Comparison of ENCODE assay signal across 26 cellular contexts in genomic region chr6:6452002-6452401, GRCh38.
"Had no signal": no experiment of that assay in that cellular context is flagged by ENCODE, and none has a peak within 500 bp of the region (broad histone marks: within the 10 kb centered on the region; RNA-seq: fewer than 3 reads in every experiment).

No MANE protein-coding gene starts in this region.

- H3K9ac ChIP-seq: KMS-11 had no signal

- H3K27ac Mint-ChIP-seq: activated CD8-positive, alpha-beta memory T cell treated with anti-CD3 and anti-CD28 coated beads, Interleukin-2, amount 10 ng/mL, durations not matched to agents 7 days and 5 days; activated naive CD4-positive, alpha-beta T cell treated with anti-CD3 and anti-CD28 coated beads, Interleukin-2, amount 50 U/mL, for 72 hours; activated naive CD8-positive, alpha-beta T cell treated with anti-CD3 and anti-CD28 coated beads, Interleukin-2, amount 50 U/mL, for 24 hours; activated T-cell treated with anti-CD3 and anti-CD28 coated beads, Interleukin-2, amount 50 U/mL, for 24 hours; activated T-helper 1 cell treated with anti-CD3 and anti-CD28 coated beads, Interleukin-12 subunit alpha, Interleukin-12 subunit beta, Interleukin-2, Interleukin-4 antibody, amounts not matched to agents 30 ng/mL and 10 ng/mL and 1 ng/mL, durations not matched to agents 14 hours and 24 hours and 36 hours; T-helper 17 cell; WTC11 had no signal

- H3K4me3 Mint-ChIP-seq: activated CD8-positive, alpha-beta memory T cell treated with anti-CD3 and anti-CD28 coated beads, Interleukin-2, amount 10 ng/mL, durations not matched to agents 7 days and 5 days; activated naive CD8-positive, alpha-beta T cell treated with anti-CD3 and anti-CD28 coated beads, Interleukin-2, amount 50 U/mL, for 24 hours; activated T-cell treated with anti-CD3 and anti-CD28 coated beads, Interleukin-2, amount 50 U/mL, for 24 hours; activated T-helper 1 cell treated with anti-CD3 and anti-CD28 coated beads, Interleukin-12 subunit alpha, Interleukin-12 subunit beta, Interleukin-2, Interleukin-4 antibody, amounts not matched to agents 30 ng/mL and 10 ng/mL and 1 ng/mL, durations not matched to agents 14 hours and 24 hours and 36 hours; T-helper 17 cell; WTC11 had no signal

- H3K27me3 ChIP-seq: brain microvascular endothelial cell had no signal

- H3K27ac ChIP-seq: brain microvascular endothelial cell, KMS-11 had no signal

- H3K36me3 Mint-ChIP-seq: activated CD8-positive, alpha-beta memory T cell treated with anti-CD3 and anti-CD28 coated beads, Interleukin-2, amount 10 ng/mL, durations not matched to agents 7 days and 5 days; activated naive CD4-positive, alpha-beta T cell treated with anti-CD3 and anti-CD28 coated beads, Interleukin-2, amount 50 U/mL, for 72 hours; WTC11 had no signal

- DNase-seq: activated CD4-positive, alpha-beta T cell treated with anti-CD3 and anti-CD28 coated beads for 48 hours; activated CD4-positive, alpha-beta T cell treated with anti-CD3 and anti-CD28 coated beads, Interleukin-2, amount 50 U/mL, for 4 hours; activated CD4-positive, CD25-positive, alpha-beta regulatory T cell treated with anti-CD3 and anti-CD28 coated beads, Interleukin-2, amount 50 U/mL, for 72 hours; activated CD8-positive, alpha-beta memory T cell treated with anti-CD3 and anti-CD28 coated beads, Interleukin-2, amount 10 ng/mL, durations not matched to agents 7 days and 5 days; activated effector memory CD4-positive, alpha-beta T cell treated with anti-CD3 and anti-CD28 coated beads, Interleukin-2, amount 50 U/mL, for 16 hours; activated naive CD4-positive, alpha-beta T cell treated with Interleukin-2 at 50 U/mL for 16 hours; activated naive CD8-positive, alpha-beta T cell treated with anti-CD3 and anti-CD28 coated beads, Interleukin-2, amount 50 U/mL, for 24 hours; activated T-cell treated with anti-CD3 and anti-CD28 coated beads, Interleukin-2, amount 50 U/mL, for 24 hours; amniotic stem cell; brain microvascular endothelial cell; caudate nucleus; NCI-H1092; NCI-H1417; NCI-H2029; NCI-H345; NCI-H510A; NCI-H526 treated with DMSO at 0.1 percent for 48 hours; NCI-H82; PC-3; SIG-M5; T-helper 17 cell; T-helper 9 cell had no signal

- H3K9me3 Mint-ChIP-seq: activated naive CD4-positive, alpha-beta T cell treated with anti-CD3 and anti-CD28 coated beads, Interleukin-2, amount 50 U/mL, for 72 hours; activated naive CD8-positive, alpha-beta T cell treated with anti-CD3 and anti-CD28 coated beads, Interleukin-2, amount 50 U/mL, for 24 hours; activated T-cell treated with anti-CD3 and anti-CD28 coated beads, Interleukin-2, amount 50 U/mL, for 24 hours; activated T-helper 1 cell treated with anti-CD3 and anti-CD28 coated beads, Interleukin-12 subunit alpha, Interleukin-12 subunit beta, Interleukin-2, Interleukin-4 antibody, amounts not matched to agents 30 ng/mL and 10 ng/mL and 1 ng/mL, durations not matched to agents 14 hours and 24 hours and 36 hours; WTC11 had no signal

- H3K4me2 ChIP-seq: KMS-11 had no signal

- H3K4me1 Mint-ChIP-seq: activated CD8-positive, alpha-beta memory T cell treated with anti-CD3 and anti-CD28 coated beads, Interleukin-2, amount 10 ng/mL, durations not matched to agents 7 days and 5 days; activated naive CD8-positive, alpha-beta T cell treated with anti-CD3 and anti-CD28 coated beads, Interleukin-2, amount 50 U/mL, for 24 hours; T-helper 17 cell; WTC11 had no signal

- ATAC-seq: activated CD8-positive, alpha-beta memory T cell treated with anti-CD3 and anti-CD28 coated beads, Interleukin-2, amount 10 ng/mL, durations not matched to agents 7 days and 5 days; activated naive CD4-positive, alpha-beta T cell treated with anti-CD3 and anti-CD28 coated beads, Interleukin-2, amount 50 U/mL, for 72 hours; activated naive CD8-positive, alpha-beta T cell treated with anti-CD3 and anti-CD28 coated beads, Interleukin-2, amount 50 U/mL, for 24 hours; PC-3; T-helper 17 cell; WTC11 had no signal

- H3K36me3 ChIP-seq: brain microvascular endothelial cell had no signal
